Comparison of ENCODE assay signal across 1 cellular context in the genomic region with DNA sequence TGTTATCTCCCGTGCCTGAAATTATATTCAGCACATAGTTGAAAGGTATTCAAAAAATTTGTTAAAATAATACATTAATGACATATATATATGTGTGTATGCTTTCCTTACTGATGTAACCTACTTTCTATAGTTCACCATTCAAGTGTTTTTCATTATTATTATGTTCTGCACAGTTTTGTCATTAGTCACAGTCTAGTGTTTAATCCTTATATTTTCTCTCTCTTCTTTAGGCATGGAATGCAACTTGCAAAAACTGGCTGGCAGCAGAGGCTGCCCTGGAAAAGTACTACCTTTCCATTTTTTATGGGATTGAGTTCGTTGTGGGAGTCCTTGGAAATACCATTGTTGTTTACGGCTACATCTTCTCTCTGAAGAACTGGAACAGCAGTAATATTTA.
TF ChIP-seq lines count a peak whose summit lies in the region.

No MANE protein-coding gene starts in this region.

TF ChIP-seq in K562, 482 proteins besides CTCF, POLR2A, EP300 and RAD21 (continued from another document):
- TF ChIP-seq, protein P1, sequence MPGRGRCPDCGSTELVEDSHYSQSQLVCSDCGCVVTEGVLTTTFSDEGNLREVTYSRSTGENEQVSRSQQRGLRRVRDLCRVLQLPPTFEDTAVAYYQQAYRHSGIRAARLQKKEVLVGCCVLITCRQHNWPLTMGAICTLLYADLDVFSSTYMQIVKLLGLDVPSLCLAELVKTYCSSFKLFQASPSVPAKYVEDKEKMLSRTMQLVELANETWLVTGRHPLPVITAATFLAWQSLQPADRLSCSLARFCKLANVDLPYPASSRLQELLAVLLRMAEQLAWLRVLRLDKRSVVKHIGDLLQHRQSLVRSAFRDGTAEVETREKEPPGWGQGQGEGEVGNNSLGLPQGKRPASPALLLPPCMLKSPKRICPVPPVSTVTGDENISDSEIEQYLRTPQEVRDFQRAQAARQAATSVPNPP (IDR thresholded peaks at IDR 0.05; ENCODE audit: borderline replicate concordance, insufficient read depth, insufficient read length) = no peak
- TF ChIP-seq, protein P2, sequence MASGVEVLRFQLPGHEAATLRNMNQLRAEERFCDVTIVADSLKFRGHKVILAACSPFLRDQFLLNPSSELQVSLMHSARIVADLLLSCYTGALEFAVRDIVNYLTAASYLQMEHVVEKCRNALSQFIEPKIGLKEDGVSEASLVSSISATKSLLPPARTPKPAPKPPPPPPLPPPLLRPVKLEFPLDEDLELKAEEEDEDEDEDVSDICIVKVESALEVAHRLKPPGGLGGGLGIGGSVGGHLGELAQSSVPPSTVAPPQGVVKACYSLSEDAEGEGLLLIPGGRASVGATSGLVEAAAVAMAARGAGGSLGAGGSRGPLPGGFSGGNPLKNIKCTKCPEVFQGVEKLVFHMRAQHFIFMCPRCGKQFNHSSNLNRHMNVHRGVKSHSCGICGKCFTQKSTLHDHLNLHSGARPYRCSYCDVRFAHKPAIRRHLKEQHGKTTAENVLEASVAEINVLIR (CRISPR knock-in tag; IDR thresholded peaks at IDR 0.05) = no peak
- TF ChIP-seq TAF7 (tag; IDR thresholded peaks at IDR 0.05) (no peak), KAT2B (IDR thresholded peaks at IDR 0.05; ENCODE audit: low read depth, low read length) (no peak), ZNF77 (CRISPR knock-in tag; IDR thresholded peaks at IDR 0.05) (no peak), ZBTB8A (IDR thresholded peaks at IDR 0.05; ENCODE audit: partially characterized antibody) (no peak), NFIC (IDR thresholded peaks at IDR 0.05) (no peak), NR2F6 (CRISPR knock-in tag; IDR thresholded peaks at IDR 0.05) (no peak)
